ENCODE assay signal across 17 cellular contexts in genomic region chr4:108060686-108061321, GRCh38.
A peak's percentile ranks its signal among the peaks of the same experiment; 100 is the strongest.
DNase-seq lines count a peak whose midpoint lies in the region; ATAC-seq, FAIRE-seq and TF ChIP-seq lines count a peak whose summit lies in the region.
"Had no signal": no experiment of that assay in that cellular context is flagged by ENCODE, and none has a peak within 500 bp of the region (broad histone marks: within the 10 kb centered on the region; RNA-seq: fewer than 3 reads in every experiment).

No MANE protein-coding gene starts in this region.

- H3K4me3 ChIP-seq in K562 = no peak overlapping the region
- H3K4me3 ChIP-seq: HAP-1, SK-N-MC, stomach had no signal

- no peaks in the 10 kb centered on the region for H3K79me2 ChIP-seq in K562 (ENCODE audit: control insufficient read depth, insufficient read depth, low read length)

- no peak for ATAC-seq in activated T-cell treated with anti-CD3 and anti-CD28 coated beads, Interleukin-2, amount 50 U/mL, for 4 hours
- ATAC-seq in K562 = no peak

- H3K27me3 Mint-ChIP-seq in activated T-cell treated with anti-CD3 and anti-CD28 coated beads, Interleukin-2, amount 50 U/mL, for 24 hours = no peaks in the 10 kb centered on the region
- no peaks in the 10 kb centered on the region for H3K27me3 Mint-ChIP-seq in activated T-cell treated with anti-CD3 and anti-CD28 coated beads, Interleukin-2, amount 50 U/mL, for 4 hours (ENCODE audit: low read depth)
- no peaks in the 10 kb centered on the region for H3K27me3 Mint-ChIP-seq in nephron progenitor cell (ENCODE audit: low read depth, poor library complexity)
- H3K27me3 Mint-ChIP-seq: brain had no signal

- H3K4me2 ChIP-seq in K562 (ENCODE audit: insufficient read depth, low read length) = no peak overlapping the region

- H3K4me3 Mint-ChIP-seq in activated T-cell treated with anti-CD3 and anti-CD28 coated beads, Interleukin-2, amount 50 U/mL, for 24 hours = no peak overlapping the region
- no peak overlapping the region for H3K4me3 Mint-ChIP-seq in activated T-cell treated with anti-CD3 and anti-CD28 coated beads, Interleukin-2, amount 50 U/mL, for 4 hours
- peak overlapping the region; percentile 49 for H3K4me3 Mint-ChIP-seq in nephron progenitor cell
- H3K4me3 Mint-ChIP-seq: brain, neural crest cell had no signal

- in situ Hi-C loops in K562 (cut with MboI) = no loop called here

- TF ChIP-seq CTCF in K562 (IDR thresholded peaks at IDR 0.05 in 2 of 3, conservative IDR thresholded peaks at IDR 0.05 in 1 of 3; ENCODE audit: insufficient read depth in 2 of 3, low read depth in 1 of 3, low read length in 3 of 3) = no peak
- no peak for TF ChIP-seq CTCF in nephron progenitor cell (IDR thresholded peaks at IDR 0.05)

- H3K9me3 ChIP-seq in K562 (replicated peaks; ENCODE audit: control insufficient read depth, insufficient read depth, low read depth, low read length) = no peaks in the 10 kb centered on the region
- H3K9me3 ChIP-seq: HAP-1, stomach had no signal

- H3K4me1 Mint-ChIP-seq in activated T-cell treated with anti-CD3 and anti-CD28 coated beads, Interleukin-2, amount 50 U/mL, for 24 hours (ENCODE audit: low read depth) = peaks cover 84% of the 10 kb centered on the region
- H3K4me1 Mint-ChIP-seq in activated T-cell treated with anti-CD3 and anti-CD28 coated beads, Interleukin-2, amount 50 U/mL, for 4 hours (ENCODE audit: low read depth) = peaks cover 61% of the 10 kb centered on the region
- H3K4me1 Mint-ChIP-seq in nephron progenitor cell = peaks cover 72% of the 10 kb centered on the region

- H3K27ac ChIP-seq in K562 (ENCODE audit: extremely low read depth, low read depth, low read length) = no peak overlapping the region
- H3K27ac ChIP-seq: SK-N-MC, stomach had no signal

- H3K36me3 ChIP-seq in K562 (ENCODE audit: control insufficient read depth, insufficient read depth, low read length) = peaks cover 6% of the 10 kb centered on the region; the same call in 2 of the 3 replicates
- H3K36me3 ChIP-seq: HAP-1, stomach had no signal

- TF ChIP-seq EP300 in K562 (IDR thresholded peaks at IDR 0.05; ENCODE audit: low read length) = no peak

- no peaks in the 10 kb centered on the region for H3K27me3 ChIP-seq in K562 (ENCODE audit: control insufficient read depth in 2 of 2, insufficient read depth in 2 of 2, low read length in 2 of 2)

- no peak overlapping the region for H3K9ac ChIP-seq in K562 (ENCODE audit: insufficient read depth in 1 of 2, low read depth in 2 of 2, low read length in 2 of 2)

- no peaks in the 10 kb centered on the region for H3K9me3 Mint-ChIP-seq in activated T-cell treated with anti-CD3 and anti-CD28 coated beads, Interleukin-2, amount 50 U/mL, for 24 hours
- H3K9me3 Mint-ChIP-seq in activated T-cell treated with anti-CD3 and anti-CD28 coated beads, Interleukin-2, amount 50 U/mL, for 4 hours = no peaks in the 10 kb centered on the region
- H3K9me3 Mint-ChIP-seq in nephron progenitor cell = no peaks in the 10 kb centered on the region
- H3K9me3 Mint-ChIP-seq: brain, neural crest cell had no signal

- H4K20me1 ChIP-seq in K562 (replicated peaks; ENCODE audit: control insufficient read depth, insufficient read depth, low read length) = no peaks in the 10 kb centered on the region

- 57% methylated on average over 5 of the region's 5 CpGs for WGBS in K562 (ENCODE audit: insufficient coverage, low coverage, missing lambda C conversion rate)

- TF ChIP-seq POLR2A in K562 (conservative IDR thresholded peaks at IDR 0.05) = no peak

- H3K4me1 ChIP-seq in K562 (replicated peaks in 1 of 2; ENCODE audit: control insufficient read depth in 2 of 2, insufficient read depth in 2 of 2, low read length in 2 of 2) = no peaks in the 10 kb centered on the region
- H3K4me1 ChIP-seq: HAP-1 had no signal

- peaks cover 83% of the 10 kb centered on the region for H3K36me3 Mint-ChIP-seq in activated T-cell treated with anti-CD3 and anti-CD28 coated beads, Interleukin-2, amount 50 U/mL, for 24 hours (ENCODE audit: low read depth)
- peaks cover 23% of the 10 kb centered on the region for H3K36me3 Mint-ChIP-seq in activated T-cell treated with anti-CD3 and anti-CD28 coated beads, Interleukin-2, amount 50 U/mL, for 4 hours (ENCODE audit: insufficient read depth)
- H3K36me3 Mint-ChIP-seq in nephron progenitor cell (ENCODE audit: low read depth) = peaks cover 52% of the 10 kb centered on the region
- H3K36me3 Mint-ChIP-seq: brain had no signal

- TF ChIP-seq RAD21 in K562 (CRISPR knock-in tag; conservative IDR thresholded peaks at IDR 0.05 in 1 of 2, IDR thresholded peaks at IDR 0.05 in 1 of 2) = no peak

- no peak for DNase-seq in activated T-cell treated with anti-CD3 and anti-CD28 coated beads, Interleukin-2, amount 50 U/mL, for 24 hours
- DNase-seq in activated T-cell treated with anti-CD3 and anti-CD28 coated beads, Interleukin-2, amount 50 U/mL, for 4 hours = no peak
- DNase-seq in RPMI7951 (ENCODE audit: low read depth) (peak; percentile 71), K562 (ENCODE audit: extremely low read depth in 1 of 4, low spot score in 3 of 4) (no peak), nephron progenitor cell (peak; percentile 35), T-helper 1 cell (no peak), NCI-H524 treated with DMSO at 0.1 percent for 48 hours (lab: John Stamatoyannopoulos, UW) (no peak)
- DNase-seq in central memory CD4-positive, alpha-beta T cell = no peak
- DNase-seq: activated effector memory CD4-positive, alpha-beta T cell treated with Interleukin-2 at 50 U/mL for 16 hours; DMS79; NCI-H2107; stimulated activated CD4-positive, alpha-beta T cell treated with anti-CD3 and anti-CD28 coated beads, Interleukin-15, amount 100 ng/mL, for 24 hours; stomach had no signal

- H3K9me1 ChIP-seq in K562 (ENCODE audit: control insufficient read depth, insufficient read depth, low read length) = no peaks in the 10 kb centered on the region

- POLR2A ChIA-PET in K562 (lab: Yijun Ruan, JAX) = interaction anchor here (1.6 kb wide), 1 partner anchor 14 kb away, joined by 5 read pairs; no protein-coding TSS in a partner anchor

- peak overlapping the region; percentile 83 for H3K27ac Mint-ChIP-seq in activated T-cell treated with anti-CD3 and anti-CD28 coated beads, Interleukin-2, amount 50 U/mL, for 24 hours
- H3K27ac Mint-ChIP-seq in nephron progenitor cell = peak overlapping the region; percentile 79

- H2AFZ ChIP-seq in K562 (ENCODE audit: low read depth, low read length) = no peak overlapping the region

- CTCF ChIA-PET in K562 (lab: Yijun Ruan, JAX; ENCODE audit: low intra/inter-chr PET ratio) = interaction anchor here (0.7 to 0.9 kb wide), 3 partner anchors 453 to 1345 kb away, joined by 3 to 8 read pairs (median 3); no protein-coding TSS in a partner anchor

- no TSS peak for BruUV-seq in K562 (replicated peaks; lab: Mats Ljungman, UMichigan)

- intact Hi-C loops in K562 (cut with micrococcal nuclease) = loop anchor here (2.0 kb wide), 1 partner anchor 30 kb away; no protein-coding TSS in a partner anchor

- no peak for FAIRE-seq in K562 (lab: Jason Lieb, UNC)

TF ChIP-seq in K562, 482 proteins besides CTCF, POLR2A, EP300 and RAD21 (continues in another document):
- TF ChIP-seq MYBL2 (IDR thresholded peaks at IDR 0.05; ENCODE audit: low read depth) (no peak), MYBL2 (CRISPR knock-in tag; IDR thresholded peaks at IDR 0.05; ENCODE audit: borderline replicate concordance) (no peak), C11orf30 (IDR thresholded peaks at IDR 0.05; ENCODE audit: low read depth) (peak; percentile 73), ELF1 (tag; IDR thresholded peaks at IDR 0.05) (no peak), MAFG (tag; conservative IDR thresholded peaks at IDR 0.05) (peak; percentile 72), ZHX1 (conservative IDR thresholded peaks at IDR 0.05; ENCODE audit: low read length) (no peak), MAFF (IDR thresholded peaks at IDR 0.05; ENCODE audit: low read length) (peak; percentile 55; the same call in 1 of the 2 replicates), SMC3 (conservative IDR thresholded peaks at IDR 0.05; ENCODE audit: insufficient read depth, low read depth, low read length) (no peak), MAZ (CRISPR knock-in tag; conservative IDR thresholded peaks at IDR 0.05 in 1 of 2, IDR thresholded peaks at IDR 0.05 in 1 of 2) (no peak), CLOCK (CRISPR knock-in tag; IDR thresholded peaks at IDR 0.05; ENCODE audit: borderline replicate concordance) (no peak)

Comparison
In these comparisons a context has a peak if more than half of its experiments do, and no peak if none do; other contexts are left out.
1. DNase-seq: peak in RPMI7951 (single experiment) and nephron progenitor cell (single experiment); none in activated T-cell treated with anti-CD3 and anti-CD28 coated beads, Interleukin-2, amount 50 U/mL, for 24 hours (single experiment), activated T-cell treated with anti-CD3 and anti-CD28 coated beads, Interleukin-2, amount 50 U/mL, for 4 hours (single experiment), K562 (0 of 4), T-helper 1 cell (0 of 5), NCI-H524 treated with DMSO at 0.1 percent for 48 hours (single experiment) and central memory CD4-positive, alpha-beta T cell (single experiment).